Comparison of ENCODE assay signal across 33 cellular contexts in the genomic region with DNA sequence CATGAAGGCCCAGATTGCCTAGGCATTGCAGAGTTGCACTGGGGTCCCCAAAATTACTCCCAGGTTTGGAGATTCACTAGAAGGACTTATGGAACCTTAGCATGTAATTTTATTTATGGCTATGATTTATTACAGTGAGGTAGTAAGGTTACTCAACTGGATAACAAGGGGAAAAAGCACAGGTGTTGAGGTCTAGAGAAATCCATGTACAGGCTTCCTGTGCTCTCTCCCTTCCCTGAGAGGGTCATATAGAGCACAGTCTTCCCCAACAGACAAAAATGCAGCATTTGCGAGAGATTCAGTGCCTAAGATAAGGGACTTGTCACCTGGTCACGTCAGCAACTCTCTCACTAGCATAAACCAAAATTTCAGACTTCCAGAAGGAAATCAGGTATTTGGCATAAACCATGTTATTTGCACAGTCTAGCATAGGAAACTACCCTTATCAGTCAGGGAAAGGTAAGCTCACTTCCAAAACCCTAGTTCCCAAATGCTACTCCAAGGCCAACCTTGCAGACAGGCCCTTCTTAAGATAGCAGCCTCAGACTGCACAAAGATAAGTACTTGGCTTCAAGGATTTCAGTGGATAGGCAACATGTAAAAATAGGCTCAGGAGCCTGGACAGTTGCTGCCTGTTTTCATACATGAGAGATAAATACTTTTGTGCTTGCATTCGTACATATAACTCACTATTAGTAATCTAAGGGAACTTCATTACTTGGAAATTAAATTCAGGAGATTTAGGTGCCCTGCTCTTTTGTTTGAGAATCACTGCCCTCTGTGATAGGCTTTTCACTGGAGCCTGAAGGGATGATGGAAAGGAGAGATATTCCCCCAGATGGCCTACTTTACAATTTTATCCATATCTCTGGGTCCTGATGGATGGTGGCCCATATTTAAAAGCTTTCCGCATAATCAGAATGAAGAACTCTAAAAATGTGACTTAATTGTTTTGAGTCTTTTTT.
"Had no signal": no experiment of that assay in that cellular context is flagged by ENCODE, and none has a peak within 500 bp of the region (broad histone marks: within the 10 kb centered on the region; RNA-seq: fewer than 3 reads in every experiment).

No MANE protein-coding gene starts in this region.

- ATAC-seq: activated CD4-positive, alpha-beta T cell treated with anti-CD3 and anti-CD28 coated beads for 36 hours; activated CD4-positive, CD25-positive, alpha-beta regulatory T cell treated with anti-CD3 and anti-CD28 coated beads, Interleukin-2, amount 50 U/mL, for 24 hours; activated CD8-positive, alpha-beta memory T cell treated with anti-CD3 and anti-CD28 coated beads, Interleukin-2, amount 10 ng/mL, durations not matched to agents 7 days and 5 days; activated naive CD8-positive, alpha-beta T cell treated with anti-CD3 and anti-CD28 coated beads, Interleukin-2, amount 50 U/mL, for 24 hours; Right ventricle myocardium inferior; WTC11 had no signal

- H3K9me3 ChIP-seq: MG63 had no signal

- DNase-seq: activated CD4-positive, alpha-beta memory T cell treated with anti-CD3 and anti-CD28 coated beads for 36 hours; activated CD4-positive, alpha-beta T cell treated with anti-CD3 and anti-CD28 coated beads for 36 hours; activated CD4-positive, alpha-beta T cell treated with anti-CD3 and anti-CD28 coated beads, Interleukin-2, amount 50 U/mL, for 1 hour; activated CD8-positive, alpha-beta memory T cell treated with anti-CD3 and anti-CD28 coated beads for 24 hours; activated CD8-positive, alpha-beta memory T cell treated with anti-CD3 and anti-CD28 coated beads, Interleukin-2, amount 10 ng/mL, durations not matched to agents 7 days and 5 days; activated CD8-positive, alpha-beta memory T cell treated with anti-CD3 and anti-CD28 coated beads, Interleukin-2, amount 50 U/mL, for 48 hours; activated effector memory CD4-positive, alpha-beta T cell treated with Interleukin-2 at 50 U/mL for 16 hours; activated naive CD4-positive, alpha-beta T cell treated with anti-CD3 and anti-CD28 coated beads, Interleukin-2, amount 10 ng/mL, durations not matched to agents 7 days and 5 days; activated naive CD8-positive, alpha-beta T cell treated with anti-CD3 and anti-CD28 coated beads, Interleukin-2, amount 50 U/mL, for 24 hours; activated T-cell treated with anti-CD3 and anti-CD28 coated beads, Interleukin-2, amount 50 U/mL, for 48 hours; anterior cingulate cortex; brain microvascular endothelial cell; central memory CD4-positive, alpha-beta T cell; Kasumi-1; KG1; MG63; NCI-H1048; NCI-H1105 treated with DMSO at 0.1 percent for 48 hours; NCI-H1436; NCI-H1694; NCI-H1930; NCI-H2081 treated with DMSO at 0.1 percent for 48 hours; NCI-H2171; NCI-H510A; NCI-H526; NCI-H748 treated with DMSO at 0.1 percent for 48 hours; NK-92 treated with Interleukin-12 subunit alpha and Interleukin-12 subunit beta, amount 100 ng/mL, for 24 hours; PC-9; SIG-M5 had no signal

- H2AFZ ChIP-seq: PC-9 had no signal

- H3K4me3 ChIP-seq: MG63, PC-9 had no signal

- H3K27me3 ChIP-seq: brain microvascular endothelial cell, MG63 had no signal

- H3K36me3 ChIP-seq: brain microvascular endothelial cell, MG63 had no signal

- H3K4me2 ChIP-seq: PC-9 had no signal

- H3K27ac ChIP-seq: brain microvascular endothelial cell, PC-9, RWPE1 had no signal
